In the genomic region with DNA sequence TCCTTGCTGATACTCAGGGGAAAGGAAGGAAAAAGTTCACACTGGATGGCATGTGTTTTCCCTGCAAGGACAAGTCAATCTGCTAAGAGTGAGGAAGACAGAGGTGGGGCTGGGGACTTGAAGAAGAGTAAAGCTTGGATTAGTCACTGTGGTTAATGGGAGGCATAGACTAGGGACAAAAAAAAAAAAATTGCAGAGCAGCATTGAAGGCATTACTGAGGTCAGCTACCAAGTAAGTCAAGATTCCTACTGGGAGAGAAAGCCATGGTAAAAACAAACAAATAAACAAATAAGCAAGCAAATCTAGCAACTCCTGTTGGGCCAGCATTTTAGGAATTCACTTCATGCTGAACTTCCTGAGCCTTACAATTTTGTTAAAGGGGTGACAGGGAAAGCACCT, we compare ENCODE assay signal across 24 cellular contexts. TPM values are rescaled to one million over a fixed set of nuclear protein-coding genes. Genes with fewer than 3 reads are reported as not detected.
DNase-seq lines count a peak whose midpoint lies in the region; ATAC-seq and TF ChIP-seq lines count a peak whose summit lies in the region.
"Had no signal": no experiment of that assay in that cellular context is flagged by ENCODE, and none has a peak within 500 bp of the region (broad histone marks: within the 10 kb centered on the region; RNA-seq: fewer than 3 reads in every experiment).

No MANE protein-coding gene starts in this region.

- DNase-seq in AG08395 (ENCODE audit: low spot score) (peak; percentile 25), PC-3 (peak; percentile 45), endodermal cell (no peak), kidney tubule cell (ENCODE audit: low spot score) (peak; percentile 39), WERI-Rb-1 (no peak), Ammon's horn (ENCODE audit: low spot score) (no peak)
- no peak for DNase-seq in activated CD8-positive, alpha-beta memory T cell treated with anti-CD3 and anti-CD28 coated beads, Interleukin-2, amount 10 ng/mL, durations not matched to agents 7 days and 5 days
- DNase-seq: 8988T; AML-193; Calu3; CD8-positive, alpha-beta memory T cell; DMS153; KBM-7; NCI-H1105; NCI-H146; NCI-H2029 treated with DMSO at 0.1 percent for 48 hours; NCI-H226; NCI-H524; NCI-H82; SHP77 had no signal

- H3K27ac Mint-ChIP-seq in endodermal cell, result peak overlapping the region; percentile 32
- H3K27ac Mint-ChIP-seq in activated CD8-positive, alpha-beta memory T cell treated with anti-CD3 and anti-CD28 coated beads, Interleukin-2, amount 10 ng/mL, durations not matched to agents 7 days and 5 days, result no peak overlapping the region
- H3K27ac Mint-ChIP-seq: CD8-positive, alpha-beta memory T cell had no signal

- no peak overlapping the region for H3K4me3 ChIP-seq in PC-3 (ENCODE audit: low read length)
- no peak overlapping the region for H3K4me3 ChIP-seq in endodermal cell (ENCODE audit: low read length)
- H3K4me3 ChIP-seq in WERI-Rb-1 (ENCODE audit: low read depth, low read length), result no peak overlapping the region
- H3K4me3 ChIP-seq: HAP-1 had no signal

- H4K20me1 ChIP-seq in PC-3 (ENCODE audit: low read length), result no peaks in the 10 kb centered on the region

- intact Hi-C loops in PC-3 (cut with micrococcal nuclease), result no loop called here

- no peak overlapping the region for H2AFZ ChIP-seq in PC-3 (ENCODE audit: low read length)

- H3K27me3 ChIP-seq in PC-3 (ENCODE audit: low read length), result no peaks in the 10 kb centered on the region
- H3K27me3 ChIP-seq in endodermal cell (ENCODE audit: control insufficient read depth, insufficient read depth, low read length, poor library complexity, severe bottlenecking), result no peaks in the 10 kb centered on the region
- H3K27me3 ChIP-seq in WERI-Rb-1 (ENCODE audit: insufficient read depth, low read depth, severe bottlenecking), result peaks cover 20% of the 10 kb centered on the region

- H3K4me2 ChIP-seq in PC-3 (ENCODE audit: low read length), result no peak overlapping the region

- H3K9ac ChIP-seq in PC-3 (ENCODE audit: low read length) (no peak overlapping the region), endodermal cell (ENCODE audit: extremely low read depth, low read length, poor library complexity, severe bottlenecking) (no peak overlapping the region)

- H3K4me3 Mint-ChIP-seq in endodermal cell, result no peak overlapping the region
- H3K4me3 Mint-ChIP-seq in activated CD8-positive, alpha-beta memory T cell treated with anti-CD3 and anti-CD28 coated beads, Interleukin-2, amount 10 ng/mL, durations not matched to agents 7 days and 5 days, result no peak overlapping the region
- H3K4me3 Mint-ChIP-seq: CD8-positive, alpha-beta memory T cell had no signal

- H3F3A ChIP-seq in PC-3 (ENCODE audit: low read length, unreplicated experiment), result no peaks in the 10 kb centered on the region

- H3K9me3 Mint-ChIP-seq in endodermal cell, result no peaks in the 10 kb centered on the region
- no peaks in the 10 kb centered on the region for H3K9me3 Mint-ChIP-seq in activated CD8-positive, alpha-beta memory T cell treated with anti-CD3 and anti-CD28 coated beads, Interleukin-2, amount 10 ng/mL, durations not matched to agents 7 days and 5 days (ENCODE audit: low read depth)

- no peaks in the 10 kb centered on the region for H3K36me3 Mint-ChIP-seq in endodermal cell (ENCODE audit: low read depth)
- H3K36me3 Mint-ChIP-seq in activated CD8-positive, alpha-beta memory T cell treated with anti-CD3 and anti-CD28 coated beads, Interleukin-2, amount 10 ng/mL, durations not matched to agents 7 days and 5 days, result peaks cover 1% of the 10 kb centered on the region
- H3K36me3 Mint-ChIP-seq: CD8-positive, alpha-beta memory T cell had no signal

- CTCF ChIA-PET in PC-3 (lab: Charles Lee), result no interaction called here
- CTCF ChIA-PET in activated CD8-positive, alpha-beta memory T cell treated with anti-CD3 and anti-CD28 coated beads, Interleukin-2, amount 10 ng/mL, durations not matched to agents 7 days and 5 days (lab: Charles Lee), result no interaction called here

- H3K27ac ChIP-seq in PC-3 (ENCODE audit: low read length) (no peak overlapping the region), endodermal cell (ENCODE audit: low read depth, low read length) (no peak overlapping the region), WERI-Rb-1 (no peak overlapping the region)
- H3K27ac ChIP-seq: C4-2B had no signal

- peak; percentile 49 for ATAC-seq in PC-3
- no peak for ATAC-seq in GM21360 (IDR thresholded peaks at IDR 0.05; ENCODE audit: unreplicated experiment)
- no peak for ATAC-seq in activated CD8-positive, alpha-beta memory T cell treated with anti-CD3 and anti-CD28 coated beads, Interleukin-2, amount 10 ng/mL, durations not matched to agents 7 days and 5 days

- no peaks in the 10 kb centered on the region for H3K79me2 ChIP-seq in PC-3 (ENCODE audit: low read length)

- no peaks in the 10 kb centered on the region for H3K27me3 Mint-ChIP-seq in endodermal cell (ENCODE audit: insufficient read depth)
- no peaks in the 10 kb centered on the region for H3K27me3 Mint-ChIP-seq in activated CD8-positive, alpha-beta memory T cell treated with anti-CD3 and anti-CD28 coated beads, Interleukin-2, amount 10 ng/mL, durations not matched to agents 7 days and 5 days

- H3K36me3 ChIP-seq in PC-3 (ENCODE audit: low read depth, low read length) (no peaks in the 10 kb centered on the region), endodermal cell (ENCODE audit: control insufficient read depth, insufficient read depth, low read length) (no peaks in the 10 kb centered on the region), WERI-Rb-1 (no peaks in the 10 kb centered on the region)
- H3K36me3 ChIP-seq: HAP-1 had no signal

- H3K9me3 ChIP-seq in PC-3 (ENCODE audit: low read length) (no peaks in the 10 kb centered on the region), endodermal cell (ENCODE audit: control insufficient read depth, low read length) (no peaks in the 10 kb centered on the region), WERI-Rb-1 (ENCODE audit: severe bottlenecking) (no peaks in the 10 kb centered on the region)
- H3K9me3 ChIP-seq: HAP-1 had no signal

- peaks cover 31% of the 10 kb centered on the region for H3K4me1 Mint-ChIP-seq in endodermal cell
- H3K4me1 Mint-ChIP-seq in activated CD8-positive, alpha-beta memory T cell treated with anti-CD3 and anti-CD28 coated beads, Interleukin-2, amount 10 ng/mL, durations not matched to agents 7 days and 5 days, result no peaks in the 10 kb centered on the region
- H3K4me1 Mint-ChIP-seq: CD8-positive, alpha-beta memory T cell had no signal

- H3K4me1 ChIP-seq in PC-3 (ENCODE audit: insufficient read depth, low read length) (no peaks in the 10 kb centered on the region), endodermal cell (ENCODE audit: control insufficient read depth, insufficient read depth, low read length) (no peaks in the 10 kb centered on the region)

- H3K9me2 ChIP-seq in PC-3 (replicated peaks; ENCODE audit: low read length), result no peaks in the 10 kb centered on the region

- no peak for TF ChIP-seq CTCF in PC-3 (conservative IDR thresholded peaks at IDR 0.05; ENCODE audit: low read depth, low read length)
- no peak for TF ChIP-seq CTCF in endodermal cell (conservative IDR thresholded peaks at IDR 0.05)
- no peak for TF ChIP-seq CTCF in WERI-Rb-1 (IDR thresholded peaks at IDR 0.05; ENCODE audit: low read depth, low read length)

- no TSS peak for BruUV-seq in PC-3 (replicated peaks; lab: Mats Ljungman, UMichigan)

- POLR2A ChIA-PET in PC-3 (lab: Charles Lee; ENCODE audit: unreplicated experiment), result no interaction called here

RNA-seq across cellular contexts. Expression of a gene that starts 58.2 kb away (rescaled TPM):
- total RNA-seq in PC-3 (2014; rRNA removed) (4.0 and 6.4 TPM in 2 replicates), endodermal cell (100 to 1,000 TPM; 281 to 829 TPM)
- 119 TPM for polyA plus RNA-seq in endodermal cell (2013, experiment 1 of 2)
- 101 TPM for polyA plus RNA-seq in endodermal cell (2013, experiment 2 of 2)
- not detected for total RNA-seq in activated CD8-positive, alpha-beta memory T cell treated with anti-CD3 and anti-CD28 coated beads, Interleukin-2, amount 10 ng/mL, durations not matched to agents 7 days and 5 days
- total RNA-seq: CD8-positive, alpha-beta memory T cell; RPMI7951 had no signal
- polyA plus RNA-seq: CD8-positive, alpha-beta memory T cell had no signal

Comparison
In these comparisons a context has a peak if more than half of its experiments do, and no peak if none do; other contexts are left out.
1. DNase-seq: peak in AG08395 (single experiment), PC-3 (single experiment) and kidney tubule cell (single experiment); none in endodermal cell (single experiment), activated CD8-positive, alpha-beta memory T cell treated with anti-CD3 and anti-CD28 coated beads, Interleukin-2, amount 10 ng/mL, durations not matched to agents 7 days and 5 days (single experiment), WERI-Rb-1 (single experiment) and Ammon's horn (single experiment).
2. RNA of a gene that starts 58.2 kb away (total RNA-seq): 281 to 829 TPM in endodermal cell; 4.0 to 6.4 TPM in PC-3 and not detected in activated CD8-positive, alpha-beta memory T cell treated with anti-CD3 and anti-CD28 coated beads, Interleukin-2, amount 10 ng/mL, durations not matched to agents 7 days and 5 days; every median in the first group is over 10 times any median in the second.